Comparison of ENCODE assay signal across 1 cellular context in genomic region chr19:47227347-47228167, GRCh38.
A peak's percentile ranks its signal among the peaks of the same experiment; 100 is the strongest.
TF ChIP-seq lines count a peak whose summit lies in the region.

No MANE protein-coding gene starts in this region.

TF ChIP-seq in HepG2, 621 proteins besides CTCF, POLR2A, EP300 and RAD21 (continued from another document):
- TF ChIP-seq FOXP4 (CRISPR knock-in tag; IDR thresholded peaks at IDR 0.05) (peak; percentile 68), PTBP1 (IDR thresholded peaks at IDR 0.05; ENCODE audit: low read depth, low read length, poor library complexity, severe bottlenecking) (peak; percentile 62), ZNF17 (CRISPR knock-in tag; IDR thresholded peaks at IDR 0.05) (no peak), PHF21A (CRISPR knock-in tag; IDR thresholded peaks at IDR 0.05) (peak; percentile 73; the same call in 1 of the 2 replicates), ZBTB8A (CRISPR knock-in tag; IDR thresholded peaks at IDR 0.05; ENCODE audit: borderline replicate concordance, low read depth) (no peak), SMAD9 (CRISPR knock-in tag; IDR thresholded peaks at IDR 0.05) (no peak), YEATS4 (CRISPR knock-in tag; IDR thresholded peaks at IDR 0.05; ENCODE audit: borderline replicate concordance) (peak; percentile 12; the same call in 1 of the 2 replicates), ONECUT2 (CRISPR knock-in tag; IDR thresholded peaks at IDR 0.05) (no peak), SMAD1 (CRISPR knock-in tag; IDR thresholded peaks at IDR 0.05; ENCODE audit: borderline replicate concordance, low read depth) (no peak), HMGXB4 (CRISPR knock-in tag; IDR thresholded peaks at IDR 0.05; ENCODE audit: borderline replicate concordance in 1 of 2, low read depth in 1 of 2) (peak in 1 of 2 experiments; percentile 20; a peak in 3 of 4 replicates), SRF (IDR thresholded peaks at IDR 0.05; ENCODE audit: low read depth, low read length) (no peak), GLI4 (CRISPR knock-in tag; IDR thresholded peaks at IDR 0.05; ENCODE audit: borderline replicate concordance) (no peak), ZNF609 (CRISPR knock-in tag; IDR thresholded peaks at IDR 0.05; ENCODE audit: borderline replicate concordance) (no peak; the same call in 1 of the 2 replicates), KAT8 (CRISPR knock-in tag; IDR thresholded peaks at IDR 0.05) (peak; percentile 40; the same call in 1 of the 2 replicates), PRDM15 (CRISPR knock-in tag; IDR thresholded peaks at IDR 0.05) (0 out of 2 replicates have a peak, but pooled peaks have one; percentile 34), ZNF512B (CRISPR knock-in tag; IDR thresholded peaks at IDR 0.05; ENCODE audit: borderline replicate concordance) (no peak), IKZF1 (IDR thresholded peaks at IDR 0.05) (no peak), GZF1 (CRISPR knock-in tag; IDR thresholded peaks at IDR 0.05) (no peak), ZSCAN5A (CRISPR knock-in tag; IDR thresholded peaks at IDR 0.05; ENCODE audit: borderline replicate concordance) (peak; percentile 60; the same call in 1 of the 2 replicates), ZBTB2 (CRISPR knock-in tag; IDR thresholded peaks at IDR 0.05; ENCODE audit: low read depth) (0 out of 2 replicates have a peak, but pooled peaks have one; percentile 28)
